ENCODE assay signal across 16 cellular contexts in genomic region chr10:30422296-30422695, GRCh38. TPM values are rescaled to one million over a fixed set of nuclear protein-coding genes. Genes with fewer than 3 reads are reported as not detected.
DNase-seq lines count a peak whose midpoint lies in the region; ATAC-seq, FAIRE-seq and TF ChIP-seq lines count a peak whose summit lies in the region.
"Had no signal": no experiment of that assay in that cellular context is flagged by ENCODE, and none has a peak within 500 bp of the region (broad histone marks: within the 10 kb centered on the region; RNA-seq: fewer than 3 reads in every experiment).

No MANE protein-coding gene starts in this region.

- no peaks in the 10 kb centered on the region for H3K9me3 Mint-ChIP-seq in activated T-helper 1 cell treated with anti-CD3 and anti-CD28 coated beads, Interleukin-12 subunit alpha, Interleukin-12 subunit beta, Interleukin-2, Interleukin-4 antibody, amounts not matched to agents 30 ng/mL and 10 ng/mL and 1 ng/mL, durations not matched to agents 14 hours and 24 hours and 36 hours
- H3K9me3 Mint-ChIP-seq: activated T-cell treated with anti-CD3 and anti-CD28 coated beads, Interleukin-2, amount 50 U/mL, for 4 hours; effector memory CD8-positive, alpha-beta T cell had no signal

- no peak for TF ChIP-seq EP300 in A549 (IDR thresholded peaks at IDR 0.05)

- H3K9me3 ChIP-seq in A549, result no peaks in the 10 kb centered on the region
- no peaks in the 10 kb centered on the region for H3K9me3 ChIP-seq in parathyroid adenoma (ENCODE audit: control insufficient read depth, low read length)

- H3K27ac Mint-ChIP-seq in activated T-helper 1 cell treated with anti-CD3 and anti-CD28 coated beads, Interleukin-12 subunit alpha, Interleukin-12 subunit beta, Interleukin-2, Interleukin-4 antibody, amounts not matched to agents 30 ng/mL and 10 ng/mL and 1 ng/mL, durations not matched to agents 14 hours and 24 hours and 36 hours, result no peak overlapping the region
- H3K27ac Mint-ChIP-seq: effector memory CD8-positive, alpha-beta T cell had no signal

- H3K4me1 Mint-ChIP-seq in activated T-helper 1 cell treated with anti-CD3 and anti-CD28 coated beads, Interleukin-12 subunit alpha, Interleukin-12 subunit beta, Interleukin-2, Interleukin-4 antibody, amounts not matched to agents 30 ng/mL and 10 ng/mL and 1 ng/mL, durations not matched to agents 14 hours and 24 hours and 36 hours (ENCODE audit: low read depth), result peaks cover 55% of the 10 kb centered on the region

- no peaks in the 10 kb centered on the region for H3K79me2 ChIP-seq in parathyroid adenoma

- CTCF ChIA-PET in A549 (lab: Yijun Ruan, JAX), result interaction anchor here (0.7 to 2.8 kb wide), 9 partner anchors 9 to 169 kb away, joined by 3 to 18 read pairs (median 8); partner anchors contain the start of gene MAP3K8

- no peaks in the 10 kb centered on the region for H3K27me3 ChIP-seq in parathyroid adenoma (ENCODE audit: control insufficient read depth, insufficient read depth, low read length)

- DNase-seq in A549 (ENCODE audit: low read depth in 1 of 2, low spot score in 1 of 2), result no peak
- peak; percentile 41 for DNase-seq in HT-29 (ENCODE audit: low spot score)
- peak; percentile 38 for DNase-seq in amniotic epithelial cell (ENCODE audit: low read depth)
- no peak for DNase-seq in GM19238 (ENCODE audit: insufficient read length, low spot score)
- DNase-seq in activated T-helper 1 cell treated with anti-CD3 and anti-CD28 coated beads, Interleukin-12 subunit alpha, Interleukin-12 subunit beta, Interleukin-2, Interleukin-4 antibody, amounts not matched to agents 30 ng/mL and 10 ng/mL and 1 ng/mL, durations not matched to agents 14 hours and 24 hours and 36 hours (ENCODE audit: low spot score), result no peak
- DNase-seq: activated CD4-positive, alpha-beta T cell treated with anti-CD3 and anti-CD28 coated beads, Interleukin-2, amount 50 U/mL, for 4 hours; activated T-cell treated with anti-CD3 and anti-CD28 coated beads, Interleukin-2, amount 50 U/mL, for 4 hours; effector memory CD8-positive, alpha-beta T cell; NCI-H1694; PC-3; T1000 had no signal

- no peak overlapping the region for H3K9ac ChIP-seq in parathyroid adenoma

- H3K27me3 Mint-ChIP-seq in activated T-helper 1 cell treated with anti-CD3 and anti-CD28 coated beads, Interleukin-12 subunit alpha, Interleukin-12 subunit beta, Interleukin-2, Interleukin-4 antibody, amounts not matched to agents 30 ng/mL and 10 ng/mL and 1 ng/mL, durations not matched to agents 14 hours and 24 hours and 36 hours (ENCODE audit: insufficient read depth), result no peaks in the 10 kb centered on the region
- H3K27me3 Mint-ChIP-seq: effector memory CD8-positive, alpha-beta T cell had no signal

- FAIRE-seq in A549 (lab: Jason Lieb, UNC), result no peak

- no peak for TF ChIP-seq RAD21 in A549 (conservative IDR thresholded peaks at IDR 0.05 in 1 of 2, IDR thresholded peaks at IDR 0.05 in 1 of 2)

- H3K36me3 ChIP-seq in parathyroid adenoma (ENCODE audit: control insufficient read depth, insufficient read depth, low read length), result no peaks in the 10 kb centered on the region

- no peaks in the 10 kb centered on the region for H3K36me3 Mint-ChIP-seq in activated T-helper 1 cell treated with anti-CD3 and anti-CD28 coated beads, Interleukin-12 subunit alpha, Interleukin-12 subunit beta, Interleukin-2, Interleukin-4 antibody, amounts not matched to agents 30 ng/mL and 10 ng/mL and 1 ng/mL, durations not matched to agents 14 hours and 24 hours and 36 hours (ENCODE audit: low read depth)

- peak overlapping the region; percentile 90 to 94 for H3K27ac ChIP-seq in A549
- peak overlapping the region; percentile 92 for H3K27ac ChIP-seq in parathyroid adenoma

- no peak overlapping the region for H3K4me3 ChIP-seq in A549
- no peak overlapping the region for H3K4me3 ChIP-seq in parathyroid adenoma (ENCODE audit: low read depth, low read length)
- H3K4me3 ChIP-seq: SK-N-MC, skin epidermis had no signal

- no peak for ATAC-seq in A549
- ATAC-seq in GM18909 (IDR thresholded peaks at IDR 0.05; ENCODE audit: poor library complexity, unreplicated experiment), result no peak
- no peak for ATAC-seq in HG02884 (IDR thresholded peaks at IDR 0.05; ENCODE audit: unreplicated experiment)
- ATAC-seq: activated T-cell treated with anti-CD3 and anti-CD28 coated beads, Interleukin-2, amount 50 U/mL, for 4 hours; effector memory CD8-positive, alpha-beta T cell had no signal

- no peak overlapping the region for H3K4me3 Mint-ChIP-seq in activated T-helper 1 cell treated with anti-CD3 and anti-CD28 coated beads, Interleukin-12 subunit alpha, Interleukin-12 subunit beta, Interleukin-2, Interleukin-4 antibody, amounts not matched to agents 30 ng/mL and 10 ng/mL and 1 ng/mL, durations not matched to agents 14 hours and 24 hours and 36 hours
- H3K4me3 Mint-ChIP-seq: activated T-cell treated with anti-CD3 and anti-CD28 coated beads, Interleukin-2, amount 50 U/mL, for 4 hours; effector memory CD8-positive, alpha-beta T cell had no signal

- no peak for TF ChIP-seq CTCF in A549 (IDR thresholded peaks at IDR 0.05)
- no peak for TF ChIP-seq CTCF in parathyroid adenoma (IDR thresholded peaks at IDR 0.05)

- peaks cover 51% of the 10 kb centered on the region for H3K4me1 ChIP-seq in A549
- H3K4me1 ChIP-seq in parathyroid adenoma, result peaks cover 10% of the 10 kb centered on the region

- 89% methylated on average over 5 of the region's 5 CpGs for WGBS in A549 (ENCODE audit: missing lambda C conversion rate)

- H3K4me2 ChIP-seq in A549 (peak overlapping the region; percentile 84), parathyroid adenoma (ENCODE audit: low read length) (no peak overlapping the region)

- intact Hi-C loops in activated T-helper 1 cell treated with anti-CD3 and anti-CD28 coated beads, Interleukin-12 subunit alpha, Interleukin-12 subunit beta, Interleukin-2, Interleukin-4 antibody, amounts not matched to agents 30 ng/mL and 10 ng/mL and 1 ng/mL, durations not matched to agents 14 hours and 24 hours and 36 hours (cut with micrococcal nuclease), result no loop called here

- no peak for TF ChIP-seq POLR2A in A549 (IDR thresholded peaks at IDR 0.05; ENCODE audit: low read length)

- POLR2A ChIA-PET in A549 (lab: Yijun Ruan, JAX), result interaction anchor here (1.1 to 6.0 kb wide), 3 partner anchors 12 to 162 kb away, joined by 4 to 117 read pairs (median 19); partner anchors contain the start of gene MAP3K8

- peak overlapping the region; percentile 79 for H2AFZ ChIP-seq in parathyroid adenoma

TF ChIP-seq in A549, 52 proteins besides CTCF, POLR2A, EP300 and RAD21:
- no peak for TF ChIP-seq CHD4 (IDR thresholded peaks at IDR 0.05; ENCODE audit: borderline replicate concordance)
- no peak for TF ChIP-seq HOXA7 (CRISPR knock-in tag; IDR thresholded peaks at IDR 0.05)
- no peak for TF ChIP-seq NPAS2 (CRISPR knock-in tag; IDR thresholded peaks at IDR 0.05; ENCODE audit: borderline replicate concordance)
- no peak for TF ChIP-seq RFX5 (IDR thresholded peaks at IDR 0.05)
- TF ChIP-seq USF2 (IDR thresholded peaks at IDR 0.05), result no peak
- TF ChIP-seq ATOH8 (CRISPR knock-in tag; IDR thresholded peaks at IDR 0.05; ENCODE audit: low read depth), result no peak
- no peak for TF ChIP-seq FOXS1 (CRISPR knock-in tag; IDR thresholded peaks at IDR 0.05)
- TF ChIP-seq CEBPB (IDR thresholded peaks at IDR 0.05), result no peak

RNA-seq across cellular contexts. Expression of gene MAP3K8, which starts 11.7 kb away (rescaled TPM):
- polyA plus RNA-seq in A549 (2011; rRNA removed) (45.1 and 50.8 TPM in 2 replicates), A549 (2017; fragmentation: RNase III; extraction: RNeasy Plus Mini Kit Qiagen cat#74134 plus additional on column Dnase treatment) (23.3 to 29.6 TPM (median 26.4 TPM) in 3 replicates)
- polyA plus RNA-seq in A549 (2012; cell fraction: cytosol; rRNA removed), result 21.1 and 24.4 TPM in 2 replicates
- 33.0 and 57.3 TPM in 2 replicates for polyA plus RNA-seq in A549 (2012; cell fraction: nucleus; rRNA removed)
- polyA minus RNA-seq in A549 (2011; rRNA and poly(A)+ RNA removed), result 35.2 and 38.6 TPM in 2 replicates
- total RNA-seq in HT-29 (2014; rRNA removed; shearing (Covaris generic)), result 43.8 and 48.2 TPM in 2 replicates
- total RNA-seq in activated T-helper 1 cell treated with anti-CD3 and anti-CD28 coated beads, Interleukin-12 subunit alpha, Interleukin-12 subunit beta, Interleukin-2, Interleukin-4 antibody, amounts not matched to agents 30 ng/mL and 10 ng/mL and 1 ng/mL, durations not matched to agents 14 hours and 24 hours and 36 hours, result 34.7 and 37.5 TPM in 2 replicates

Comparison
In these comparisons a context has a peak if more than half of its experiments do, and no peak if none do; other contexts are left out.
1. DNase-seq: peak in HT-29 (single experiment) and amniotic epithelial cell (single experiment); none in A549 (0 of 2), GM19238 (single experiment) and activated T-helper 1 cell treated with anti-CD3 and anti-CD28 coated beads, Interleukin-12 subunit alpha, Interleukin-12 subunit beta, Interleukin-2, Interleukin-4 antibody, amounts not matched to agents 30 ng/mL and 10 ng/mL and 1 ng/mL, durations not matched to agents 14 hours and 24 hours and 36 hours (single experiment).